Comparison of ENCODE assay signal across 8 cellular contexts in genomic region chr3:126287536-126288181, GRCh38.
A peak's percentile ranks its signal among the peaks of the same experiment; 100 is the strongest.
DNase-seq lines count a peak whose midpoint lies in the region; ATAC-seq and TF ChIP-seq lines count a peak whose summit lies in the region.

No MANE protein-coding gene starts in this region.

- DNase-seq in Right ventricle myocardium inferior (ENCODE audit: missing footprints): peak; percentile 81
- DNase-seq in cardiac septum (ENCODE audit: low spot score): no peak
- DNase-seq in breast epithelium (ENCODE audit: low spot score in 2 of 2): peak in 1 of 2 donors; percentile 54
- peak; percentile 78 for DNase-seq in iPS-NIHi11 (ENCODE audit: low spot score)
- no peak for DNase-seq in skeletal muscle cell (ENCODE audit: low read depth)
- no peak for DNase-seq in stimulated activated CD4-positive, alpha-beta T cell treated with anti-CD3 and anti-CD28 coated beads, Interleukin-2, amount 100 ng/mL, for 48 hours
- DNase-seq in T-cell: no peak
- DNase-seq in GM13977 (ENCODE audit: low spot score): no peak

- intact Hi-C loops in Right ventricle myocardium inferior (cut with DNase I): loop anchor here (1.0 kb wide), 1 partner anchor 17 kb away; no protein-coding TSS in a partner anchor
- intact Hi-C loops in cardiac septum (cut with DNase I): loop anchor here (2.0 to 5.0 kb wide), 2 partner anchors 21 to 70 kb away; partner anchors contain the start of gene KLF15
- intact Hi-C loops in breast epithelium (cut with DNase I; ENCODE audit: low total_unique reads): no loop called here

- CTCF ChIA-PET in T-cell (lab: Charles Lee): no interaction called here

- no peaks in the 10 kb centered on the region for H3K36me3 ChIP-seq in breast epithelium

- no peaks in the 10 kb centered on the region for H3K27me3 ChIP-seq in breast epithelium

- no peak overlapping the region for H3K4me3 Mint-ChIP-seq in T-cell

- peaks cover 0 to 4% of the 10 kb centered on the region in 2 donors for H3K4me1 ChIP-seq in breast epithelium

- peaks cover 52 to 62% of the 10 kb centered on the region in 2 donors for H3K27me3 Mint-ChIP-seq in T-cell

- no peaks in the 10 kb centered on the region for H3K9me3 ChIP-seq in breast epithelium

- POLR2A ChIA-PET in T-cell (lab: Charles Lee): no interaction called here

- H3K4me1 Mint-ChIP-seq in T-cell: no peaks in the 10 kb centered on the region

- TF ChIP-seq POLR2A in breast epithelium (IDR thresholded peaks at IDR 0.05): no peak

- no peaks in the 10 kb centered on the region for H3K9me3 Mint-ChIP-seq in T-cell

- peak overlapping the region; percentile 67 to 71 for H3K27ac ChIP-seq in breast epithelium

- in situ Hi-C loops in GM13977 (cut with MboI; ENCODE audit: low pct_unique_long_range_greater_than_20kb, low sequenced_read_pairs, unreplicated experiment): no loop called here

- no peak for TF ChIP-seq CTCF in breast epithelium (IDR thresholded peaks at IDR 0.05)
- no peak for TF ChIP-seq CTCF in GM13977 (IDR thresholded peaks at IDR 0.05; ENCODE audit: extremely low read depth, insufficient read depth, missing control alignments)

- no peaks in the 10 kb centered on the region for H3K36me3 Mint-ChIP-seq in T-cell

- no peak overlapping the region for H3K27ac Mint-ChIP-seq in T-cell

- H3K4me3 ChIP-seq in breast epithelium (peak overlapping the region; percentile 31 to 68 (median 54)), skeletal muscle cell (ENCODE audit: low read depth, low read length) (peak overlapping the region; percentile 52)

- ATAC-seq in Right ventricle myocardium inferior (peak; percentile 90), T-cell (replicated peaks in 1 of 4) (no peak)

Comparison
In these comparisons a context has a peak if more than half of its experiments do, and no peak if none do; other contexts are left out.
1. DNase-seq: peak in Right ventricle myocardium inferior (single experiment) and iPS-NIHi11 (single experiment); none in cardiac septum (single experiment), skeletal muscle cell (single experiment), stimulated activated CD4-positive, alpha-beta T cell treated with anti-CD3 and anti-CD28 coated beads, Interleukin-2, amount 100 ng/mL, for 48 hours (0 of 2), T-cell (0 of 34) and GM13977 (single experiment).